In the genomic region with DNA sequence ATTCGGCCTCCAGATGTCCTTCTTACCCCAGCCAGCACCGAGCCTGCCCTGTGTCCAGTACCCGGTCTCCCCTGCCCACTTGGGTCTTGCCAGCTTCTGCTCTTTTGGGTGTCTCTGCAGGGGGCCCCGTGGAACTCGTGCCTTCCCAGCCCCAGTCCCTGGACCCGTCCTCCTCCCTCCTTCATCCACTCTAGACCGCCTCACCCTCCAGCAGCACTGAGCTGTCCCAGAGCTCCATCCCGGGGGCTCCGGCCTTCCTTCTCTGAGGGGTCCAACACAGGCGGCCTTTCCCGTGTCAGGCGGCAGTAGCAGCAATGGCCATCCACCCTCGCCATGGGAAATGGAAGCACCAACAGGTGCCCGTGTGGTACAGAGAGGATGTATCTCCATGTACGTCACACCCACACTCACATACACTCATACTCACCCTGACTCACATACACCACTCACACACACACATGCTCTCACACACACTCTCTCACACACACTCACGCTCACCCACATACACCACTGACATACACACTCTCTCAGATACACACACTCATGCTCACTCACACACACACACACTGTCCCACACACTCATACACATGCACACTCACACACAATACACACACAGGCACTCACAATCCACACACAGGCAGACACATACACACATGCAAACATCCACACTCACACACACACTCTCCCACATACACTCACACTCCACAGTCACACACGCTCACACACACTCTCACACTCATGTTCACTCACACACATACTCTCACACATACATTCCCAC, we compare ENCODE assay signal across 18 cellular contexts.
DNase-seq lines count a peak whose midpoint lies in the region; ATAC-seq, FAIRE-seq and TF ChIP-seq lines count a peak whose summit lies in the region.
"Had no signal": no experiment of that assay in that cellular context is flagged by ENCODE, and none has a peak within 500 bp of the region (broad histone marks: within the 10 kb centered on the region; RNA-seq: fewer than 3 reads in every experiment).

No MANE protein-coding gene starts in this region.

- TF ChIP-seq POLR2A in HepG2 (IDR thresholded peaks at IDR 0.05; ENCODE audit: insufficient read depth in 1 of 2, low read depth in 2 of 2, low read length in 2 of 2): no peak
- TF ChIP-seq POLR2A in right lobe of liver (IDR thresholded peaks at IDR 0.05): no peak

- no peaks in the 10 kb centered on the region for H3K9me3 ChIP-seq in HepG2 (ENCODE audit: low read length)
- H3K9me3 ChIP-seq in right lobe of liver: no peaks in the 10 kb centered on the region
- no peaks in the 10 kb centered on the region for H3K9me3 ChIP-seq in naive thymus-derived CD4-positive, alpha-beta T cell (ENCODE audit: control insufficient read depth in 2 of 3, low read length in 3 of 3)
- no peaks in the 10 kb centered on the region for H3K9me3 ChIP-seq in upper lobe of right lung
- H3K9me3 ChIP-seq: A549, Caco-2, HAP-1 had no signal

- FAIRE-seq in HepG2 (lab: Jason Lieb, UNC) (no peak), bronchial epithelial cell (lab: Jason Lieb, UNC) (peak; percentile 95)
- FAIRE-seq: A549 had no signal

- TF ChIP-seq RAD21 in HepG2 (CRISPR knock-in tag; IDR thresholded peaks at IDR 0.05): no peak

- TF ChIP-seq CTCF in HepG2 (CRISPR knock-in tag; IDR thresholded peaks at IDR 0.05) (no peak), right lobe of liver (IDR thresholded peaks at IDR 0.05) (no peak), bronchial epithelial cell (IDR thresholded peaks at IDR 0.05; ENCODE audit: insufficient read depth, low read length, severe bottlenecking) (no peak), upper lobe of right lung (IDR thresholded peaks at IDR 0.05) (no peak), brain microvascular endothelial cell (IDR thresholded peaks at IDR 0.05; ENCODE audit: low read depth, low read length, missing control alignments) (no peak)

- CTCF ChIA-PET in HepG2 (lab: Yijun Ruan, JAX; ENCODE audit: low intra/inter-chr PET ratio, low total read pairs): no interaction called here
- CTCF ChIA-PET in naive thymus-derived CD4-positive, alpha-beta T cell (lab: Charles Lee): no interaction called here

- DNase-seq in HepG2 (ENCODE audit: low spot score): no peak
- DNase-seq in right lobe of liver: no peak
- DNase-seq in bronchial epithelial cell (ENCODE audit: low read depth): no peak
- DNase-seq in naive thymus-derived CD4-positive, alpha-beta T cell: no peak
- DNase-seq in upper lobe of right lung: no peak
- DNase-seq in DMS114 treated with DMSO at 0.1 percent for 48 hours (lab: John Stamatoyannopoulos, UW; ENCODE audit: unreplicated experiment): no peak
- no peak for DNase-seq in brain microvascular endothelial cell
- DNase-seq in effector CD8-positive, alpha-beta T cell (lab: John Stamatoyannopoulos, UW): no peak
- DNase-seq: AML-193; Caco-2; CD4-positive, alpha-beta T cell; DMS79 treated with DMSO at 0.1 percent for 48 hours; GF-D8; GOT3 had no signal

- BruUV-seq in HepG2 (replicated peaks; lab: Mats Ljungman, UMichigan): no TSS peak

- H3K9ac ChIP-seq in HepG2 (ENCODE audit: insufficient read depth, low read depth, low read length): no peak overlapping the region

- H3K4me1 ChIP-seq in HepG2 (ENCODE audit: insufficient read depth, low read length) (no peaks in the 10 kb centered on the region), right lobe of liver (no peaks in the 10 kb centered on the region), upper lobe of right lung (no peaks in the 10 kb centered on the region)
- H3K4me1 ChIP-seq in naive thymus-derived CD4-positive, alpha-beta T cell (ENCODE audit: control insufficient read depth in 2 of 2, insufficient read depth in 2 of 2, low read length in 2 of 2): no peaks in the 10 kb centered on the region
- H3K4me1 ChIP-seq: A549, Caco-2, HAP-1 had no signal

- H3K27ac Mint-ChIP-seq in naive thymus-derived CD4-positive, alpha-beta T cell: no peak overlapping the region
- H3K27ac Mint-ChIP-seq: CD4-positive, alpha-beta T cell had no signal

- in situ Hi-C loops in HepG2 (cut with HindIII; ENCODE audit: extremely low pct_ligation_motif_present, low pct_unique_long_range_greater_than_20kb): no loop called here
- in situ Hi-C loops in brain microvascular endothelial cell (cut with HindIII; ENCODE audit: low pct_ligation_motif_present, low sequenced_read_pairs): no loop called here

- peaks cover 0 to 8% (median 0%) of the 10 kb centered on the region in 5 donors for H3K27me3 Mint-ChIP-seq in naive thymus-derived CD4-positive, alpha-beta T cell
- H3K27me3 Mint-ChIP-seq: CD4-positive, alpha-beta T cell had no signal

- H3K36me3 ChIP-seq in HepG2 (replicated peaks in 1 of 2; ENCODE audit: control insufficient read depth in 1 of 2, insufficient read depth in 2 of 2, low read length in 2 of 2) (no peaks in the 10 kb centered on the region), right lobe of liver (no peaks in the 10 kb centered on the region), bronchial epithelial cell (ENCODE audit: control insufficient read depth, insufficient read depth, low read length) (no peaks in the 10 kb centered on the region), upper lobe of right lung (no peaks in the 10 kb centered on the region), brain microvascular endothelial cell (replicated peaks) (no peaks in the 10 kb centered on the region)
- H3K36me3 ChIP-seq in naive thymus-derived CD4-positive, alpha-beta T cell (ENCODE audit: control insufficient read depth in 2 of 3, insufficient read depth in 3 of 3, low read length in 3 of 3): no peaks in the 10 kb centered on the region
- H3K36me3 ChIP-seq: HAP-1 had no signal

- H3K4me2 ChIP-seq in HepG2 (ENCODE audit: low read depth, low read length): no peak overlapping the region
- H3K4me2 ChIP-seq: A549 had no signal

- H4K20me1 ChIP-seq in HepG2 (ENCODE audit: insufficient read depth, low read length): no peaks in the 10 kb centered on the region

- no peaks in the 10 kb centered on the region for H3K36me3 Mint-ChIP-seq in naive thymus-derived CD4-positive, alpha-beta T cell

- TF ChIP-seq EP300 in HepG2 (IDR thresholded peaks at IDR 0.05; ENCODE audit: low read depth in 2 of 2, low read length in 2 of 2) (no peak), HepG2 (CRISPR knock-in tag; IDR thresholded peaks at IDR 0.05; ENCODE audit: borderline replicate concordance) (no peak)

- H3K9me3 Mint-ChIP-seq in naive thymus-derived CD4-positive, alpha-beta T cell: peaks cover 0 to 9% (median 0%) of the 10 kb centered on the region in 11 donors
- H3K9me3 Mint-ChIP-seq: CD4-positive, alpha-beta T cell had no signal

- 24% methylated on average over 10 of the region's 17 CpGs for WGBS in HepG2 (ENCODE audit: low lambda C conversion rate)
- 74% methylated on average over 11 of the region's 17 CpGs for WGBS in right lobe of liver (ENCODE audit: insufficient coverage, low coverage, low lambda C conversion rate, missing lambda C conversion rate)

- H3K4me3 Mint-ChIP-seq in naive thymus-derived CD4-positive, alpha-beta T cell: no peak overlapping the region
- H3K4me3 Mint-ChIP-seq: CD4-positive, alpha-beta T cell had no signal

- intact Hi-C loops in HepG2 (cut with micrococcal nuclease; ENCODE audit: unreplicated experiment): no loop called here
- intact Hi-C loops in right lobe of liver (cut with DNase I): no loop called here
- intact Hi-C loops in naive thymus-derived CD4-positive, alpha-beta T cell (cut with micrococcal nuclease): no loop called here
- intact Hi-C loops in upper lobe of right lung (cut with DNase I): no loop called here

- H3K4me3 ChIP-seq in HepG2 (replicated peaks in 1 of 3; ENCODE audit: insufficient read depth in 1 of 3, low read depth in 2 of 3, low read length in 3 of 3) (no peak overlapping the region), right lobe of liver (no peak overlapping the region), bronchial epithelial cell (ENCODE audit: low read depth, low read length) (no peak overlapping the region), upper lobe of right lung (no peak overlapping the region), brain microvascular endothelial cell (ENCODE audit: low read depth, low read length) (no peak overlapping the region)
- no peak overlapping the region for H3K4me3 ChIP-seq in naive thymus-derived CD4-positive, alpha-beta T cell (ENCODE audit: low read length)
- H3K4me3 ChIP-seq: A549, HAP-1 had no signal

- H3K27me3 ChIP-seq in HepG2 (ENCODE audit: control insufficient read depth in 1 of 2, insufficient read depth in 2 of 2, low read length in 2 of 2): peaks cover 2 to 13% of the 10 kb centered on the region in 2 experiments; a peak in 3 of 5 replicates
- no peaks in the 10 kb centered on the region for H3K27me3 ChIP-seq in right lobe of liver
- no peaks in the 10 kb centered on the region for H3K27me3 ChIP-seq in bronchial epithelial cell (ENCODE audit: control insufficient read depth, insufficient read depth, low read length)
- no peaks in the 10 kb centered on the region for H3K27me3 ChIP-seq in naive thymus-derived CD4-positive, alpha-beta T cell (ENCODE audit: control insufficient read depth in 2 of 2, insufficient read depth in 2 of 2, low read length in 2 of 2)
- no peaks in the 10 kb centered on the region for H3K27me3 ChIP-seq in upper lobe of right lung
- no peaks in the 10 kb centered on the region for H3K27me3 ChIP-seq in brain microvascular endothelial cell (replicated peaks)

- no peaks in the 10 kb centered on the region for H3K79me2 ChIP-seq in HepG2 (ENCODE audit: insufficient read depth, low read length)

- no peak overlapping the region for H3K27ac ChIP-seq in HepG2 (ENCODE audit: extremely low read length, insufficient read depth, low read length)
- no peak overlapping the region for H3K27ac ChIP-seq in right lobe of liver
- no peak overlapping the region for H3K27ac ChIP-seq in naive thymus-derived CD4-positive, alpha-beta T cell (ENCODE audit: low read depth, low read length)
- H3K27ac ChIP-seq in upper lobe of right lung: no peak overlapping the region
- H3K27ac ChIP-seq in brain microvascular endothelial cell: no peak overlapping the region
- H3K27ac ChIP-seq: 22Rv1, A549, C4-2B had no signal

- no peak overlapping the region for H2AFZ ChIP-seq in HepG2 (ENCODE audit: low read length)

- POLR2A ChIA-PET in HepG2 (lab: Yijun Ruan, JAX): no interaction called here
- POLR2A ChIA-PET in naive thymus-derived CD4-positive, alpha-beta T cell (lab: Charles Lee): no interaction called here

- no peak for ATAC-seq in HepG2
- no peak for ATAC-seq in right lobe of liver
- peak; percentile 22 for ATAC-seq in naive thymus-derived CD4-positive, alpha-beta T cell
- peak; percentile 10 for ATAC-seq in upper lobe of right lung
- ATAC-seq: A549 had no signal

- H3K4me1 Mint-ChIP-seq in naive thymus-derived CD4-positive, alpha-beta T cell: no peaks in the 10 kb centered on the region

TF ChIP-seq in HepG2, 621 proteins besides CTCF, POLR2A, EP300 and RAD21 (continues in another document):
- TF ChIP-seq KMT2A (CRISPR knock-in tag; IDR thresholded peaks at IDR 0.05) (no peak), ZSCAN30 (CRISPR knock-in tag; IDR thresholded peaks at IDR 0.05) (no peak)

Comparison
In these comparisons a context has a peak if more than half of its experiments do, and no peak if none do; other contexts are left out.
1. ATAC-seq: peak in naive thymus-derived CD4-positive, alpha-beta T cell (single experiment) and upper lobe of right lung (single experiment); none in HepG2 (single experiment) and right lobe of liver (0 of 4).